In genomic region chr1:2239384-2239985, GRCh38 we compare ENCODE assay signal across 14 cellular contexts. TPM values are rescaled to one million over a fixed set of nuclear protein-coding genes. Genes with fewer than 3 reads are reported as not detected.
A peak's percentile ranks its signal among the peaks of the same experiment; 100 is the strongest.
DNase-seq lines count a peak whose midpoint lies in the region; ATAC-seq, FAIRE-seq and TF ChIP-seq lines count a peak whose summit lies in the region.
"Had no signal": no experiment of that assay in that cellular context is flagged by ENCODE, and none has a peak within 500 bp of the region (broad histone marks: within the 10 kb centered on the region; RNA-seq: fewer than 3 reads in every experiment).

No MANE protein-coding gene starts in this region.

- H3K36me3 ChIP-seq in HepG2 (replicated peaks in 1 of 2; ENCODE audit: control insufficient read depth in 1 of 2, insufficient read depth in 2 of 2, low read length in 2 of 2), result peaks cover 8 to 26% of the 10 kb centered on the region in 2 experiments
- H3K36me3 ChIP-seq in BE2C, result peaks cover 7% of the 10 kb centered on the region

- POLR2A ChIA-PET in activated CD4-positive, alpha-beta memory T cell treated with anti-CD3 and anti-CD28 coated beads for 36 hours (lab: Charles Lee), result interaction anchor here (1.1 kb wide), 1 partner anchor 61 kb away, joined by 3 read pairs; no protein-coding TSS in a partner anchor
- POLR2A ChIA-PET in activated CD4-positive, alpha-beta memory T cell treated with anti-CD3 and anti-CD28 coated beads, Interleukin-2, amount 10 ng/mL, durations not matched to agents 7 days and 5 days (lab: Charles Lee), result no interaction called here
- POLR2A ChIA-PET in HepG2 (lab: Yijun Ruan, JAX), result interaction anchor here (1.2 kb wide), 1 partner anchor 32 kb away, joined by 3 read pairs; no protein-coding TSS in a partner anchor

- no peak for FAIRE-seq in HepG2 (lab: Jason Lieb, UNC)
- FAIRE-seq: A549, bronchial epithelial cell had no signal

- no peak overlapping the region for H3K9ac ChIP-seq in HepG2 (ENCODE audit: insufficient read depth, low read depth, low read length)

- no peaks in the 10 kb centered on the region for H3K9me3 Mint-ChIP-seq in activated CD4-positive, alpha-beta memory T cell treated with anti-CD3 and anti-CD28 coated beads for 36 hours
- H3K9me3 Mint-ChIP-seq in activated CD4-positive, alpha-beta memory T cell treated with anti-CD3 and anti-CD28 coated beads, Interleukin-2, amount 10 ng/mL, durations not matched to agents 7 days and 5 days, result no peaks in the 10 kb centered on the region
- no peaks in the 10 kb centered on the region for H3K9me3 Mint-ChIP-seq in activated naive CD4-positive, alpha-beta T cell treated with anti-CD3 and anti-CD28 coated beads, Interleukin-2, amount 50 U/mL, for 72 hours
- H3K9me3 Mint-ChIP-seq in stimulated activated naive B cell treated with anti-CD40 and anti-IgM and Interleukin-4, amounts not matched to agents 10 μg/mL and 1 μg/mL and 100 μg/mL, for 72 hours, result no peaks in the 10 kb centered on the region
- H3K9me3 Mint-ChIP-seq: memory B cell; stimulated activated memory B cell treated with anti-CD40 and anti-IgM and Interleukin-4, amounts not matched to agents 10 μg/mL and 1 μg/mL and 100 μg/mL, for 72 hours had no signal

- TF ChIP-seq POLR2A in HepG2 (IDR thresholded peaks at IDR 0.05; ENCODE audit: insufficient read depth in 1 of 2, low read depth in 2 of 2, low read length in 2 of 2), result no peak

- H3K4me1 ChIP-seq in HepG2 (ENCODE audit: insufficient read depth, low read length), result peaks cover 69% of the 10 kb centered on the region
- peaks cover 9% of the 10 kb centered on the region for H3K4me1 ChIP-seq in BE2C

- TF ChIP-seq RAD21 in HepG2 (CRISPR knock-in tag; IDR thresholded peaks at IDR 0.05), result no peak

- no peaks in the 10 kb centered on the region for H3K27me3 Mint-ChIP-seq in activated CD4-positive, alpha-beta memory T cell treated with anti-CD3 and anti-CD28 coated beads for 36 hours
- no peaks in the 10 kb centered on the region for H3K27me3 Mint-ChIP-seq in activated CD4-positive, alpha-beta memory T cell treated with anti-CD3 and anti-CD28 coated beads, Interleukin-2, amount 10 ng/mL, durations not matched to agents 7 days and 5 days
- H3K27me3 Mint-ChIP-seq in stimulated activated naive B cell treated with anti-CD40 and anti-IgM and Interleukin-4, amounts not matched to agents 10 μg/mL and 1 μg/mL and 100 μg/mL, for 72 hours, result no peaks in the 10 kb centered on the region
- H3K27me3 Mint-ChIP-seq: memory B cell; stimulated activated memory B cell treated with anti-CD40 and anti-IgM and Interleukin-4, amounts not matched to agents 10 μg/mL and 1 μg/mL and 100 μg/mL, for 72 hours had no signal

- no peak overlapping the region for H3K4me2 ChIP-seq in HepG2 (ENCODE audit: low read depth, low read length)
- H3K4me2 ChIP-seq: A549 had no signal

- BruUV-seq in HepG2 (replicated peaks; lab: Mats Ljungman, UMichigan), result no TSS peak

- intact Hi-C loops in activated CD4-positive, alpha-beta memory T cell treated with anti-CD3 and anti-CD28 coated beads for 36 hours (cut with micrococcal nuclease), result no loop called here
- intact Hi-C loops in HepG2 (cut with micrococcal nuclease; ENCODE audit: unreplicated experiment), result no loop called here

- no peak overlapping the region; a peak in 1 of 6 replicates for H3K4me3 ChIP-seq in HepG2 (replicated peaks in 1 of 3; ENCODE audit: insufficient read depth in 1 of 3, low read depth in 2 of 3, low read length in 3 of 3)
- H3K4me3 ChIP-seq in BE2C (ENCODE audit: low read depth, low read length), result no peak overlapping the region
- H3K4me3 ChIP-seq: A549 had no signal

- H3K27me3 ChIP-seq in HepG2 (ENCODE audit: control insufficient read depth in 1 of 2, insufficient read depth in 2 of 2, low read length in 2 of 2) (no peaks in the 10 kb centered on the region), BE2C (no peaks in the 10 kb centered on the region)

- peak overlapping the region; percentile 43 for H3K27ac ChIP-seq in HepG2 (ENCODE audit: extremely low read length, insufficient read depth, low read length)
- H3K27ac ChIP-seq: A549 had no signal

- H3K9me3 ChIP-seq in HepG2 (ENCODE audit: low read length) (no peaks in the 10 kb centered on the region), BE2C (no peaks in the 10 kb centered on the region)
- H3K9me3 ChIP-seq: A549 had no signal

- no peak for DNase-seq in activated CD4-positive, alpha-beta memory T cell treated with anti-CD3 and anti-CD28 coated beads for 36 hours
- DNase-seq in activated CD4-positive, alpha-beta memory T cell treated with anti-CD3 and anti-CD28 coated beads, Interleukin-2, amount 10 ng/mL, durations not matched to agents 7 days and 5 days, result no peak
- DNase-seq in activated naive CD4-positive, alpha-beta T cell treated with anti-CD3 and anti-CD28 coated beads, Interleukin-2, amount 50 U/mL, for 72 hours (ENCODE audit: low spot score in 2 of 2), result no peak
- DNase-seq in HepG2 (ENCODE audit: low spot score) (no peak), BE2C (no peak)
- DNase-seq in stimulated activated naive B cell treated with anti-CD40 and anti-IgM and Interleukin-4, amounts not matched to agents 10 μg/mL and 1 μg/mL and 100 μg/mL, for 72 hours, result no peak
- DNase-seq: NCI-H446; stimulated activated CD4-positive, alpha-beta T cell treated with anti-CD3 and anti-CD28 coated beads, Interleukin-12 subunit alpha, Interleukin-12 subunit beta, amount 100 ng/mL, for 4 hours had no signal

- H3K27ac Mint-ChIP-seq in activated CD4-positive, alpha-beta memory T cell treated with anti-CD3 and anti-CD28 coated beads for 36 hours, result peak overlapping the region; percentile 76
- H3K27ac Mint-ChIP-seq in activated CD4-positive, alpha-beta memory T cell treated with anti-CD3 and anti-CD28 coated beads, Interleukin-2, amount 10 ng/mL, durations not matched to agents 7 days and 5 days, result no peak overlapping the region
- peak overlapping the region; percentile 92 to 94 for H3K27ac Mint-ChIP-seq in activated naive CD4-positive, alpha-beta T cell treated with anti-CD3 and anti-CD28 coated beads, Interleukin-2, amount 50 U/mL, for 72 hours
- H3K27ac Mint-ChIP-seq in stimulated activated naive B cell treated with anti-CD40 and anti-IgM and Interleukin-4, amounts not matched to agents 10 μg/mL and 1 μg/mL and 100 μg/mL, for 72 hours, result peak overlapping the region; percentile 51
- H3K27ac Mint-ChIP-seq: memory B cell; stimulated activated memory B cell treated with anti-CD40 and anti-IgM and Interleukin-4, amounts not matched to agents 10 μg/mL and 1 μg/mL and 100 μg/mL, for 72 hours had no signal

- ATAC-seq in activated naive CD4-positive, alpha-beta T cell treated with anti-CD3 and anti-CD28 coated beads, Interleukin-2, amount 50 U/mL, for 72 hours, result no peak
- no peak for ATAC-seq in HepG2
- no peak for ATAC-seq in stimulated activated naive B cell treated with anti-CD40 and anti-IgM and Interleukin-4, amounts not matched to agents 10 μg/mL and 1 μg/mL and 100 μg/mL, for 72 hours (replicated peaks)
- no peak for ATAC-seq in GM19023 (IDR thresholded peaks at IDR 0.05; ENCODE audit: unreplicated experiment)
- no peak for ATAC-seq in GM21360 (IDR thresholded peaks at IDR 0.05; ENCODE audit: unreplicated experiment)
- ATAC-seq: A549; stimulated activated memory B cell treated with anti-CD40 and anti-IgM and Interleukin-4, amounts not matched to agents 10 μg/mL and 1 μg/mL and 100 μg/mL, for 72 hours had no signal

- WGBS in HepG2 (ENCODE audit: low lambda C conversion rate), result 93% methylated on average over 25 of the region's 30 CpGs

- no peak for TF ChIP-seq CTCF in HepG2 (CRISPR knock-in tag; IDR thresholded peaks at IDR 0.05)
- no peak for TF ChIP-seq CTCF in BE2C (IDR thresholded peaks at IDR 0.05; ENCODE audit: low read depth, low read length)

- in situ Hi-C loops in HepG2 (cut with HindIII; ENCODE audit: extremely low pct_ligation_motif_present, low pct_unique_long_range_greater_than_20kb), result no loop called here

- CTCF ChIA-PET in activated CD4-positive, alpha-beta memory T cell treated with anti-CD3 and anti-CD28 coated beads for 36 hours (lab: Charles Lee), result no interaction called here
- CTCF ChIA-PET in activated CD4-positive, alpha-beta memory T cell treated with anti-CD3 and anti-CD28 coated beads, Interleukin-2, amount 10 ng/mL, durations not matched to agents 7 days and 5 days (lab: Charles Lee), result no interaction called here
- CTCF ChIA-PET in HepG2 (lab: Yijun Ruan, JAX; ENCODE audit: low intra/inter-chr PET ratio, low total read pairs), result no interaction called here

- peaks cover 56% of the 10 kb centered on the region for H4K20me1 ChIP-seq in HepG2 (ENCODE audit: insufficient read depth, low read length)

- no peak overlapping the region for H3K4me3 Mint-ChIP-seq in activated CD4-positive, alpha-beta memory T cell treated with anti-CD3 and anti-CD28 coated beads for 36 hours
- no peak overlapping the region for H3K4me3 Mint-ChIP-seq in activated CD4-positive, alpha-beta memory T cell treated with anti-CD3 and anti-CD28 coated beads, Interleukin-2, amount 10 ng/mL, durations not matched to agents 7 days and 5 days
- no peak overlapping the region for H3K4me3 Mint-ChIP-seq in stimulated activated naive B cell treated with anti-CD40 and anti-IgM and Interleukin-4, amounts not matched to agents 10 μg/mL and 1 μg/mL and 100 μg/mL, for 72 hours
- H3K4me3 Mint-ChIP-seq: memory B cell; stimulated activated memory B cell treated with anti-CD40 and anti-IgM and Interleukin-4, amounts not matched to agents 10 μg/mL and 1 μg/mL and 100 μg/mL, for 72 hours had no signal

- H3K79me2 ChIP-seq in HepG2 (ENCODE audit: insufficient read depth, low read length), result peaks cover 90% of the 10 kb centered on the region

- no peak overlapping the region for H2AFZ ChIP-seq in HepG2 (ENCODE audit: low read length)

- H3K4me1 Mint-ChIP-seq in activated CD4-positive, alpha-beta memory T cell treated with anti-CD3 and anti-CD28 coated beads for 36 hours (ENCODE audit: low read depth), result peaks cover 92% of the 10 kb centered on the region
- H3K4me1 Mint-ChIP-seq in activated CD4-positive, alpha-beta memory T cell treated with anti-CD3 and anti-CD28 coated beads, Interleukin-2, amount 10 ng/mL, durations not matched to agents 7 days and 5 days, result peaks cover 78% of the 10 kb centered on the region
- H3K4me1 Mint-ChIP-seq in stimulated activated naive B cell treated with anti-CD40 and anti-IgM and Interleukin-4, amounts not matched to agents 10 μg/mL and 1 μg/mL and 100 μg/mL, for 72 hours, result peaks cover 42 to 76% of the 10 kb centered on the region in 2 donors

- peaks cover 7% of the 10 kb centered on the region for H3K36me3 Mint-ChIP-seq in activated CD4-positive, alpha-beta memory T cell treated with anti-CD3 and anti-CD28 coated beads for 36 hours
- H3K36me3 Mint-ChIP-seq in activated CD4-positive, alpha-beta memory T cell treated with anti-CD3 and anti-CD28 coated beads, Interleukin-2, amount 10 ng/mL, durations not matched to agents 7 days and 5 days (ENCODE audit: low read depth), result peaks cover 47% of the 10 kb centered on the region
- peaks cover 0 to 25% of the 10 kb centered on the region in 2 donors for H3K36me3 Mint-ChIP-seq in activated naive CD4-positive, alpha-beta T cell treated with anti-CD3 and anti-CD28 coated beads, Interleukin-2, amount 50 U/mL, for 72 hours
- H3K36me3 Mint-ChIP-seq in stimulated activated naive B cell treated with anti-CD40 and anti-IgM and Interleukin-4, amounts not matched to agents 10 μg/mL and 1 μg/mL and 100 μg/mL, for 72 hours, result peaks cover 15 to 18% of the 10 kb centered on the region in 2 donors

- no peak for TF ChIP-seq EP300 in HepG2 (IDR thresholded peaks at IDR 0.05; ENCODE audit: low read depth in 2 of 2, low read length in 2 of 2)
- no peak for TF ChIP-seq EP300 in HepG2 (CRISPR knock-in tag; IDR thresholded peaks at IDR 0.05; ENCODE audit: borderline replicate concordance)

RNA-seq across cellular contexts. Expression of gene SKI, which starts 11.4 kb away (rescaled TPM):
- total RNA-seq in activated CD4-positive, alpha-beta memory T cell treated with anti-CD3 and anti-CD28 coated beads for 36 hours, result 10 to 100 TPM; 28.3 to 28.9 TPM
- total RNA-seq in activated CD4-positive, alpha-beta memory T cell treated with anti-CD3 and anti-CD28 coated beads, Interleukin-2, amount 10 ng/mL, durations not matched to agents 7 days and 5 days, result 10 to 100 TPM; 58.0 to 61.5 TPM
- 10 to 100 TPM; 26.6 to 43.8 TPM for total RNA-seq in activated naive CD4-positive, alpha-beta T cell treated with anti-CD3 and anti-CD28 coated beads, Interleukin-2, amount 50 U/mL, for 72 hours
- total RNA-seq in HepG2 (2016; rRNA removed; fragmentation: Illumina TruSeq; extraction: Trizol), result 6.9 and 9.6 TPM in 2 replicates
- total RNA-seq in HepG2 (2016; cell fraction: cytosol; rRNA removed; fragmentation: Illumina TruSeq; extraction: Trizol; ENCODE audit: low read depth), result 3.4 and 6.3 TPM in 2 replicates
- total RNA-seq in HepG2 (2016; cell fraction: insoluble cytoplasmic fraction; rRNA removed; fragmentation: Illumina TruSeq; extraction: Trizol), result 7.7 and 7.9 TPM in 2 replicates
- 4.6 and 5.7 TPM in 2 replicates for total RNA-seq in HepG2 (2016; cell fraction: membrane; rRNA removed; fragmentation: Illumina TruSeq; extraction: Trizol)
- 10.6 and 12.2 TPM in 2 replicates for total RNA-seq in HepG2 (2016; cell fraction: nucleus; rRNA removed; fragmentation: Illumina TruSeq; extraction: Trizol)
- polyA plus RNA-seq in HepG2 (2011; rRNA removed), result 4.7 and 5.9 TPM in 2 replicates
- 3.8 and 4.2 TPM in 2 replicates for polyA plus RNA-seq in HepG2 (2011; cell fraction: cytosol; rRNA removed)
- 20.3 and 21.2 TPM in 2 replicates for polyA plus RNA-seq in HepG2 (2011; cell fraction: nucleus; rRNA removed)
- polyA plus RNA-seq in HepG2 (2012), result 10.1 and 12.3 TPM in 2 replicates
- 0.60 and 0.83 TPM in 2 replicates for polyA plus RNA-seq in HepG2 (2016; cell fraction: cytosol; fragmentation: Illumina TruSeq; extraction: Trizol; ENCODE audit: low read depth)
- 16.7 and 23.3 TPM in 2 replicates for polyA plus RNA-seq in HepG2 (2016; cell fraction: insoluble cytoplasmic fraction; fragmentation: Illumina TruSeq; extraction: Trizol; ENCODE audit: low read depth)
- 3.7 and 4.4 TPM in 2 replicates for polyA plus RNA-seq in HepG2 (2016; cell fraction: membrane; fragmentation: Illumina TruSeq; extraction: Trizol; ENCODE audit: low read depth)
- 33.8 and 34.3 TPM in 2 replicates for polyA plus RNA-seq in HepG2 (2016; cell fraction: nucleus; fragmentation: Illumina TruSeq; extraction: Trizol; ENCODE audit: insufficient read depth, low read depth)
- polyA minus RNA-seq in HepG2 (2011; rRNA and poly(A)+ RNA removed; ENCODE audit: low replicate concordance), result 4.4 and 14.7 TPM in 2 replicates
- 16.7 and 22.2 TPM in 2 replicates for polyA minus RNA-seq in HepG2 (2011; cell fraction: cytosol; rRNA and poly(A)+ RNA removed)
- 10.9 and 12.1 TPM in 2 replicates for polyA minus RNA-seq in HepG2 (2011; cell fraction: nucleus; rRNA and poly(A)+ RNA removed)
- 22.2 TPM for polyA plus RNA-seq in BE2C (2012; ENCODE audit: insufficient read depth, insufficient read length, low read depth)

RNA-seq across cellular contexts. Expression of gene FAAP20, which starts 44.9 kb away (rescaled TPM):
- 10 to 100 TPM; 64.9 to 69.8 TPM for total RNA-seq in activated CD4-positive, alpha-beta memory T cell treated with anti-CD3 and anti-CD28 coated beads for 36 hours
- total RNA-seq in activated CD4-positive, alpha-beta memory T cell treated with anti-CD3 and anti-CD28 coated beads, Interleukin-2, amount 10 ng/mL, durations not matched to agents 7 days and 5 days, result 10 to 100 TPM; 53.4 to 57.1 TPM
- 10 to 100 TPM; 59.1 to 66.9 TPM for total RNA-seq in activated naive CD4-positive, alpha-beta T cell treated with anti-CD3 and anti-CD28 coated beads, Interleukin-2, amount 50 U/mL, for 72 hours
- total RNA-seq in HepG2 (2016; rRNA removed; fragmentation: Illumina TruSeq; extraction: Trizol), result 10.4 and 10.8 TPM in 2 replicates
- total RNA-seq in HepG2 (2016; cell fraction: cytosol; rRNA removed; fragmentation: Illumina TruSeq; extraction: Trizol; ENCODE audit: low read depth), result 25.8 and 31.3 TPM in 2 replicates
- total RNA-seq in HepG2 (2016; cell fraction: insoluble cytoplasmic fraction; rRNA removed; fragmentation: Illumina TruSeq; extraction: Trizol), result 9.1 and 10.5 TPM in 2 replicates
- total RNA-seq in HepG2 (2016; cell fraction: membrane; rRNA removed; fragmentation: Illumina TruSeq; extraction: Trizol), result 30.5 and 36.7 TPM in 2 replicates
- total RNA-seq in HepG2 (2016; cell fraction: nucleus; rRNA removed; fragmentation: Illumina TruSeq; extraction: Trizol), result 7.4 and 9.0 TPM in 2 replicates
- 9.6 and 14.4 TPM in 2 replicates for polyA plus RNA-seq in HepG2 (2011; rRNA removed)
- polyA plus RNA-seq in HepG2 (2011; cell fraction: cytosol; rRNA removed), result 8.7 and 21.7 TPM in 2 replicates
- polyA plus RNA-seq in HepG2 (2011; cell fraction: nucleus; rRNA removed), result 37.4 and 44.6 TPM in 2 replicates
- 24.2 and 24.5 TPM in 2 replicates for polyA plus RNA-seq in HepG2 (2012)
- 237 and 239 TPM in 2 replicates for polyA plus RNA-seq in HepG2 (2016; cell fraction: cytosol; fragmentation: Illumina TruSeq; extraction: Trizol; ENCODE audit: low read depth)
- polyA plus RNA-seq in HepG2 (2016; cell fraction: insoluble cytoplasmic fraction; fragmentation: Illumina TruSeq; extraction: Trizol; ENCODE audit: low read depth), result 38.7 and 46.2 TPM in 2 replicates
- 156 and 163 TPM in 2 replicates for polyA plus RNA-seq in HepG2 (2016; cell fraction: membrane; fragmentation: Illumina TruSeq; extraction: Trizol; ENCODE audit: low read depth)
- polyA plus RNA-seq in HepG2 (2016; cell fraction: nucleus; fragmentation: Illumina TruSeq; extraction: Trizol; ENCODE audit: insufficient read depth, low read depth), result 44.5 and 50.9 TPM in 2 replicates
- polyA minus RNA-seq in HepG2 (2011; rRNA and poly(A)+ RNA removed; ENCODE audit: low replicate concordance), result 3.5 and 6.2 TPM in 2 replicates
- polyA minus RNA-seq in HepG2 (2011; cell fraction: cytosol; rRNA and poly(A)+ RNA removed), result 5.6 and 7.3 TPM in 2 replicates
- 6.3 and 6.6 TPM in 2 replicates for polyA minus RNA-seq in HepG2 (2011; cell fraction: nucleus; rRNA and poly(A)+ RNA removed)
- 37.3 TPM for polyA plus RNA-seq in BE2C (2012; ENCODE audit: insufficient read depth, insufficient read length, low read depth)
